8 cellular contexts compared by ENCODE assay signal in the genomic region with DNA sequence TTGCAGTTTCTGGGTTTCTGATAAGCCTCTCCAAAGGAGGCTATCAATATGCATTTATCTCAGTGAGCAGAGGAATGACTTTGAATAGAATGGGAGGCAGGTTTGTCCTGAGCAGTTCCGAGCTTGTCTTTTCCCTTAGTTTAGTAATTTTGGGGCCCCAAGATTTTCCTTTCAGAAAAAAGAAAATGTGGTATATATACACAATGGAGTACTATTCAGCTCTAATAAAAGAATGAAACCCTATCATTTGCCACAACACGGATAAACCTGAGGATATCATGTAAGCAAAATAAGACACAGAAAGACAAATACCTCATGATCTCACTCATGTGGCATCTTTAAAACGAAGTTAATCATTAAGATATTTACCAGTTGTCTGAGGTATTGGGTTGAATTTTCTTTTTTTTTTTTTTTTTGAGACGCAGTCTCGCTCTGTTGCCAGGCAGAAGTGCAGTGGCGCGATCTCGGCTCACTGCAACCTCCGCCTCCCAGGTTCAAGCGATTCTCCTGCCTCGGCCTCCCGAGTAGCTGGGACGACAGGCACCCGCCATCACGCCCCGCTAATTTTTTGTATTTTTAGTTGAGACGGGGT. TPM values are rescaled to one million over a fixed set of nuclear protein-coding genes. Genes with fewer than 3 reads are reported as not detected.
DNase-seq lines count a peak whose midpoint lies in the region; ATAC-seq and TF ChIP-seq lines count a peak whose summit lies in the region.

No MANE protein-coding gene starts in this region.

- H3K36me3 ChIP-seq in heart right ventricle (peaks cover 0 to 47% (median 17%) of the 10 kb centered on the region in 9 donors), sigmoid colon (peaks cover 0 to 30% (median 7%) of the 10 kb centered on the region in 4 donors)

- no peak for TF ChIP-seq EP300 in sigmoid colon (IDR thresholded peaks at IDR 0.05)

- peaks cover 32% of the 10 kb centered on the region for H3K4me1 Mint-ChIP-seq in activated B cell treated with CpG ODN at 0.5 μM for 24 hours

- no peak for TF ChIP-seq POLR2A in sigmoid colon (IDR thresholded peaks at IDR 0.05)

- H3K27ac Mint-ChIP-seq in activated B cell treated with CpG ODN at 0.5 μM for 24 hours = peak overlapping the region; percentile 95

- POLR2A ChIA-PET in activated B cell treated with CpG ODN at 0.5 μM for 24 hours (lab: Charles Lee) = interaction anchor here (1.3 kb wide), 1 partner anchor 25 kb away, joined by 20 read pairs; no protein-coding TSS in a partner anchor

- DNase-seq in activated B cell treated with CpG ODN at 0.5 μM for 24 hours = no peak
- DNase-seq in heart right ventricle = no peak
- no peak for DNase-seq in sigmoid colon
- no peak for DNase-seq in GF-D8 (lab: John Stamatoyannopoulos, UW)
- DNase-seq in C1 segment of cervical spinal cord (lab: John Stamatoyannopoulos, UW) = no peak
- DNase-seq in NCI-H345 treated with DMSO at 0.1 percent for 48 hours (lab: John Stamatoyannopoulos, UW; ENCODE audit: unreplicated experiment) = no peak

- TF ChIP-seq CTCF in activated B cell treated with CpG ODN at 0.5 μM for 24 hours (IDR thresholded peaks at IDR 0.05) (no peak), heart right ventricle (IDR thresholded peaks at IDR 0.05) (no peak), sigmoid colon (IDR thresholded peaks at IDR 0.05) (no peak)

- ATAC-seq in HG02763 (IDR thresholded peaks at IDR 0.05; ENCODE audit: unreplicated experiment) (peak; percentile 2), activated B cell treated with CpG ODN at 0.5 μM for 24 hours (ENCODE audit: low read depth) (peak; percentile 25), heart right ventricle (peak; percentile 5 to 44 (median 17))

- WGBS in heart right ventricle, 2 donors = 6% methylated on average over 17 of the region's 17 CpGs
- WGBS in sigmoid colon, 2 donors = 5 to 8% methylated on average over 17 of the region's 17 CpGs

- H3K4me1 ChIP-seq in heart right ventricle (peaks cover 7 to 31% (median 17%) of the 10 kb centered on the region in 9 donors), sigmoid colon (peaks cover 0 to 40% (median 23%) of the 10 kb centered on the region in 4 donors)

- peak overlapping the region; percentile 44 to 93 (median 90) for H3K27ac ChIP-seq in heart right ventricle
- H3K27ac ChIP-seq in sigmoid colon = peak overlapping the region; percentile 83 to 90 (median 88)

- H3K4me3 ChIP-seq in GM08714 (ENCODE audit: low read length) = peak overlapping the region; percentile 77
- peak overlapping the region; percentile 71 to 99 (median 94) for H3K4me3 ChIP-seq in heart right ventricle
- peak overlapping the region; percentile 79 to 94 (median 86) for H3K4me3 ChIP-seq in sigmoid colon

- intact Hi-C loops in activated B cell treated with CpG ODN at 0.5 μM for 24 hours (cut with micrococcal nuclease) = loop anchor here (2.0 to 5.0 kb wide), 3 partner anchors 16 to 849 kb away; partner anchors contain the start of gene UVSSA
- intact Hi-C loops in heart right ventricle (cut with DNase I) = loop anchor here in 2 of 10 donors (2.0 kb wide), 1 partner anchor 24 kb away; no protein-coding TSS in a partner anchor
- intact Hi-C loops in sigmoid colon (cut with DNase I) = loop anchor here (2.0 to 10.0 kb wide), 3 partner anchors 26 to 176 kb away; partner anchors contain the start of genes ATP5ME, MYL5 and ZNF141

- peaks cover 0 to 37% (median 0%) of the 10 kb centered on the region in 11 donors for H3K9me3 ChIP-seq in heart right ventricle
- H3K9me3 ChIP-seq in sigmoid colon = peaks cover 0 to under 1% (median 0%) of the 10 kb centered on the region in 4 donors

- H3K27me3 ChIP-seq in heart right ventricle (no peaks in the 10 kb centered on the region), sigmoid colon (no peaks in the 10 kb centered on the region)

- CTCF ChIA-PET in activated B cell treated with CpG ODN at 0.5 μM for 24 hours (lab: Charles Lee) = no interaction called here

- no peaks in the 10 kb centered on the region for H3K27me3 Mint-ChIP-seq in activated B cell treated with CpG ODN at 0.5 μM for 24 hours

- H3K36me3 Mint-ChIP-seq in activated B cell treated with CpG ODN at 0.5 μM for 24 hours (ENCODE audit: low read depth) = peaks cover 67% of the 10 kb centered on the region

- peak overlapping the region; percentile 93 for H3K4me3 Mint-ChIP-seq in activated B cell treated with CpG ODN at 0.5 μM for 24 hours

- H3K9me3 Mint-ChIP-seq in activated B cell treated with CpG ODN at 0.5 μM for 24 hours = peaks cover 4% of the 10 kb centered on the region

RNA-seq across cellular contexts. Expression of gene ZNF721, which starts 0.5 kb away (rescaled TPM):
- total RNA-seq in activated B cell treated with CpG ODN at 0.5 μM for 24 hours = 51.6 and 57.9 TPM in 2 replicates
- 10 to 100 TPM in 9 of 10 donors, 1 to 10 TPM in 1; 9.9 to 17.6 (median 15.3) TPM for total RNA-seq in heart right ventricle
- 10 to 100 TPM in 1 of 2 donors, 1 to 10 TPM in 1; 4.9 to 11.3 TPM for polyA plus RNA-seq in heart right ventricle
- total RNA-seq in sigmoid colon = 10 to 100 TPM; 19.0 to 25.5 (median 21.5) TPM
- polyA plus RNA-seq in sigmoid colon = 10 to 100 TPM in 1 of 3 donors, 1 to 10 TPM in 2; 6.2 to 11.1 (median 7.2) TPM

RNA-seq across cellular contexts. Expression of gene PIGG, which starts 0.6 kb away (rescaled TPM):
- total RNA-seq in activated B cell treated with CpG ODN at 0.5 μM for 24 hours (73.3 and 82.4 TPM in 2 replicates), heart right ventricle (10 to 100 TPM; 13.2 to 20.4 (median 17.1) TPM), sigmoid colon (10 to 100 TPM; 32.1 to 71.2 (median 46.7) TPM)
- polyA plus RNA-seq in heart right ventricle (10 to 100 TPM; 12.6 to 49.5 TPM), sigmoid colon (10 to 100 TPM in 1 of 3 donors, 1 to 10 TPM in 2; 6.0 to 38.0 (median 9.7) TPM)
